17 cellular contexts compared by ENCODE assay signal in genomic region chr2:29239209-29239960, GRCh38.
DNase-seq lines count a peak whose midpoint lies in the region; ATAC-seq and TF ChIP-seq lines count a peak whose summit lies in the region.
"Had no signal": no experiment of that assay in that cellular context is flagged by ENCODE, and none has a peak within 500 bp of the region (broad histone marks: within the 10 kb centered on the region; RNA-seq: fewer than 3 reads in every experiment).

No MANE protein-coding gene starts in this region.

- H2BK5ac ChIP-seq in mesendoderm (ENCODE audit: low read length): no peak overlapping the region

- H3K18ac ChIP-seq in mesendoderm (ENCODE audit: low read length): no peak overlapping the region

- H3K56ac ChIP-seq in mesendoderm (ENCODE audit: low read length): no peak overlapping the region

- H3K4ac ChIP-seq in mesendoderm (ENCODE audit: low read depth, low read length): no peak overlapping the region

- no peak for ATAC-seq in upper lobe of right lung
- no peak for ATAC-seq in omental fat pad (ENCODE audit: low FRiP score)

- TF ChIP-seq CTCF in upper lobe of right lung (IDR thresholded peaks at IDR 0.05) (no peak), omental fat pad (IDR thresholded peaks at IDR 0.05) (no peak)

- H3K4me2 ChIP-seq in mesendoderm (ENCODE audit: low read length): no peak overlapping the region
- H3K4me2 ChIP-seq: PC-9 had no signal

- no peak overlapping the region for H3K9ac ChIP-seq in mesendoderm (ENCODE audit: low read length)

- H4K8ac ChIP-seq in mesendoderm (ENCODE audit: low read depth, low read length): no peak overlapping the region

- no peaks in the 10 kb centered on the region for H3K79me2 ChIP-seq in mesendoderm (ENCODE audit: control insufficient read depth, insufficient read depth, low read length)

- no peaks in the 10 kb centered on the region for H3K9me3 ChIP-seq in upper lobe of right lung
- H3K9me3 ChIP-seq: HAP-1, MG63 had no signal

- no peak overlapping the region for H4K5ac ChIP-seq in mesendoderm (ENCODE audit: low read length)

- H2BK15ac ChIP-seq in mesendoderm (replicated peaks; ENCODE audit: low read depth): no peak overlapping the region

- peak; percentile 9 for DNase-seq in EL
- DNase-seq in H7: peak; percentile 40
- peak; percentile 42 for DNase-seq in mesendoderm
- peak; percentile 52 for DNase-seq in upper lobe of right lung
- DNase-seq in omental fat pad (ENCODE audit: low spot score): no peak
- no peak for DNase-seq in stimulated activated CD4-positive, alpha-beta T cell treated with anti-CD3 and anti-CD28 coated beads, Interleukin-4, amount 100 ng/mL, for 1 hour
- DNase-seq in glomerular visceral epithelial cell (ENCODE audit: extremely low spot score): no peak
- DNase-seq: CD8-positive, alpha-beta memory T cell; DMS79 treated with DMSO at 0.1 percent for 48 hours; KG1; NCI-H2029; NCI-H446 treated with DMSO at 0.1 percent for 48 hours had no signal

- no peak overlapping the region for H2BK120ac ChIP-seq in mesendoderm (ENCODE audit: low read depth, low read length)

- no peak overlapping the region for H3K4me3 ChIP-seq in H7 (ENCODE audit: insufficient read depth, low read depth, low read length)
- H3K4me3 ChIP-seq in mesendoderm (ENCODE audit: low read length): no peak overlapping the region
- no peak overlapping the region for H3K4me3 ChIP-seq in upper lobe of right lung
- H3K4me3 ChIP-seq: HAP-1, MG63, PC-9, SK-N-MC had no signal

- H2AK5ac ChIP-seq in mesendoderm (ENCODE audit: low read length): no peak overlapping the region

- H3K23ac ChIP-seq in mesendoderm (ENCODE audit: low read length): no peak overlapping the region

- intact Hi-C loops in upper lobe of right lung (cut with DNase I): no loop called here

- H3K36me3 ChIP-seq in H7 (replicated peaks; ENCODE audit: control insufficient read depth, insufficient read depth, low read length): no peaks in the 10 kb centered on the region
- no peaks in the 10 kb centered on the region for H3K36me3 ChIP-seq in mesendoderm (ENCODE audit: control insufficient read depth, insufficient read depth, low read length)
- no peaks in the 10 kb centered on the region for H3K36me3 ChIP-seq in upper lobe of right lung
- H3K36me3 ChIP-seq: HAP-1, MG63 had no signal

- H3K27me3 ChIP-seq in H7 (ENCODE audit: control insufficient read depth, insufficient read depth, low read length) (no peaks in the 10 kb centered on the region; the same call in 1 of the 2 replicates), mesendoderm (ENCODE audit: insufficient read depth, low read length, poor library complexity) (no peaks in the 10 kb centered on the region), upper lobe of right lung (peaks cover 14% of the 10 kb centered on the region)
- H3K27me3 ChIP-seq: MG63 had no signal

- no CpG with 5 or more reads among the region's 15 CpGs for WGBS in mesendoderm (ENCODE audit: extremely low coverage, insufficient coverage, low lambda C conversion rate)

- no peaks in the 10 kb centered on the region for H3K79me1 ChIP-seq in mesendoderm (ENCODE audit: low read length)

- H3K4me1 ChIP-seq in mesendoderm (ENCODE audit: control insufficient read depth, low read depth, low read length) (no peaks in the 10 kb centered on the region), upper lobe of right lung (no peaks in the 10 kb centered on the region)
- H3K4me1 ChIP-seq: HAP-1 had no signal

- H3K27ac ChIP-seq in mesendoderm (ENCODE audit: low read depth, low read length) (no peak overlapping the region), upper lobe of right lung (no peak overlapping the region)
- H3K27ac ChIP-seq: C4-2B, PC-9, SK-N-MC had no signal

Comparison
In these comparisons a context has a peak if more than half of its experiments do, and no peak if none do; other contexts are left out.
1. DNase-seq: peak in EL (single experiment), H7 (single experiment), mesendoderm (single experiment) and upper lobe of right lung (single experiment); none in omental fat pad (single experiment), stimulated activated CD4-positive, alpha-beta T cell treated with anti-CD3 and anti-CD28 coated beads, Interleukin-4, amount 100 ng/mL, for 1 hour (single experiment) and glomerular visceral epithelial cell (single experiment).